ENCODE assay signal across 9 cellular contexts in the genomic region with DNA sequence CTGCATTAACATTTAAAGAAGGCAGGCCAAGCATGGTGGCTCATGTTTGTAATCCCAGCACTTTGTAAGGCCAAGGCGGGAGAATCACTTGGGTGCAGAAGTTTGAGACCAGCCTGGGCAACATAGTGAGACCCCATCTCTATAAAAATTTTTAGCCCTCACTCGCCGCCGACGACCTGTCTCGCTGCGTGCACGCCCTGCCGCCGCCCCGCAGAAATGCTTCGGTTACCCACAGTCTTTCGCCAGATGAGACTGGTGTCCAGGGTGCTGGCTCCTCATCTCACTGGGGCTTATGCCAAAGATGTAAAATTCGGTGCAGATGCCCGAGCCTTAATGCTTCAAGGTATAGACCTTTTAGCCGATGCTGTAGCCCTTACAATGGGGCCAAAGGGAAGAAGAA. TPM values are rescaled to one million over a fixed set of nuclear protein-coding genes. Genes with fewer than 3 reads are reported as not detected.
"Had no signal": no experiment of that assay in that cellular context is flagged by ENCODE, and none has a peak within 500 bp of the region (broad histone marks: within the 10 kb centered on the region; RNA-seq: fewer than 3 reads in every experiment).

No MANE protein-coding gene starts in this region.

- DNase-seq: GDM1, GF-D8 had no signal

- FAIRE-seq: G401.6, GM12878, GM12891, GM12892, GM18507, GM19239 had no signal

- ATAC-seq: GM12878 had no signal

- H3K4me3 ChIP-seq: GM12878 had no signal

RNA-seq across cellular contexts. Expression of a gene that starts 56.3 kb away (rescaled TPM):
- total RNA-seq: G401 had no signal
